18 cellular contexts compared by ENCODE assay signal in genomic region chr20:16205505-16205904, GRCh38.
"Had no signal": no experiment of that assay in that cellular context is flagged by ENCODE, and none has a peak within 500 bp of the region (broad histone marks: within the 10 kb centered on the region; RNA-seq: fewer than 3 reads in every experiment).

No MANE protein-coding gene starts in this region.

- FAIRE-seq: kidney had no signal

- H3K4me3 ChIP-seq: left ventricle myocardium inferior, right atrium auricular region, tibial nerve, uterus had no signal

- H3K27ac ChIP-seq: left ventricle myocardium inferior, right atrium auricular region, tibial nerve, uterus had no signal

- ATAC-seq: activated CD4-positive, CD25-positive, alpha-beta regulatory T cell treated with anti-CD3 and anti-CD28 coated beads, Interleukin-2, amount 50 U/mL, for 24 hours; activated T-cell treated with anti-CD3 and anti-CD28 coated beads, Interleukin-2, amount 50 U/mL, for 4 hours; stimulated activated naive CD8-positive, alpha-beta T cell treated with anti-CD3 and anti-CD28 coated beads, Interleukin-15, Interleukin-2, amounts not matched to agents 100 U/mL and 50 U/mL, for 24 hours had no signal

- H3K27me3 Mint-ChIP-seq: progenitor cell of endocrine pancreas had no signal

- H3K9me3 Mint-ChIP-seq: activated naive CD4-positive, alpha-beta T cell treated with anti-CD3 and anti-CD28 coated beads for 36 hours had no signal

- H3K9me3 ChIP-seq: left ventricle myocardium inferior, right atrium auricular region, tibial nerve, uterus had no signal

- DNase-seq: activated CD4-positive, alpha-beta T cell treated with anti-CD3 and anti-CD28 coated beads, Interleukin-2, amount 50 U/mL, for 1 hour; activated CD8-positive, alpha-beta memory T cell treated with anti-CD3 and anti-CD28 coated beads, Interleukin-2, amount 50 U/mL, for 4 hours; activated naive CD4-positive, alpha-beta T cell treated with anti-CD3 and anti-CD28 coated beads for 36 hours; activated T-cell treated with anti-CD3 and anti-CD28 coated beads, Interleukin-2, amount 50 U/mL, for 4 hours; effector CD8-positive, alpha-beta T cell; kidney; left ventricle myocardium inferior; mammary epithelial cell; nephron progenitor cell; stimulated activated CD4-positive, alpha-beta T cell treated with anti-CD3 and anti-CD28 coated beads, Interleukin-2, amount 100 ng/mL, for 24 hours; stimulated activated naive CD8-positive, alpha-beta T cell treated with anti-CD3 and anti-CD28 coated beads, Interleukin-15, Interleukin-2, amounts not matched to agents 100 U/mL and 50 U/mL, for 24 hours; substantia nigra; uterus had no signal

- H3K4me1 Mint-ChIP-seq: nephron progenitor cell had no signal

- H3K4me1 ChIP-seq: left ventricle myocardium inferior, right atrium auricular region, uterus had no signal

- H3K27me3 ChIP-seq: right atrium auricular region, tibial nerve, uterus had no signal

- H3K36me3 ChIP-seq: left ventricle myocardium inferior, right atrium auricular region, tibial nerve, uterus had no signal

- H3K27ac Mint-ChIP-seq: activated naive CD4-positive, alpha-beta T cell treated with anti-CD3 and anti-CD28 coated beads for 36 hours; progenitor cell of endocrine pancreas; T-helper 1 cell treated with Interleukin-12 subunit alpha and Interleukin-12 subunit beta and Interleukin-4 antibody, amounts not matched to agents 30 μg/mL and 1 μg/mL, for 36 hours had no signal

- H3K4me3 Mint-ChIP-seq: activated naive CD4-positive, alpha-beta T cell treated with anti-CD3 and anti-CD28 coated beads for 36 hours; activated T-cell treated with anti-CD3 and anti-CD28 coated beads, Interleukin-2, amount 50 U/mL, for 4 hours; nephron progenitor cell; T-helper 1 cell treated with Interleukin-12 subunit alpha and Interleukin-12 subunit beta and Interleukin-4 antibody, amounts not matched to agents 30 μg/mL and 1 μg/mL, for 36 hours had no signal
